3 cellular contexts compared by ENCODE assay signal in the genomic region with DNA sequence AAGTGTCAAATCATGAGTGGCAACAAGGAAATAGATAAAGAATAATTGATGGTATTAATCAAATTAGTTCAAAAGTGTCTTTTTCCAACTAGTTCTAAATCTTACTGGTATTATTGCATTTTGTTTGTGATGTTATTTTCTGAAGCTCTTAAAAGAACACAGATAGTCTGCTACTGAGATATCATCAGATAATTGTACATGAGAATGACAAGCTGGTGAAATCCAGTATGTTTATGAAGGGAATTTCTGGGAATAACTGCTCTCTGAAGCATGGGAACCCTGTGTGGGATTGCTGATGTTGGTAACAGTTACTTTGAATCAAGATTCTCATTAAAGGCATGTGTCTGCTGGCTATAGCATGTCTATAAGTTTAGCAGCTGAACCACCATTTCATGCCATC.
TF ChIP-seq lines count a peak whose summit lies in the region.

No MANE protein-coding gene starts in this region.

TF ChIP-seq in IMR-90, 13 proteins besides CTCF, POLR2A, EP300 and RAD21:
- TF ChIP-seq MAFK (IDR thresholded peaks at IDR 0.05; ENCODE audit: low read depth, low read length) = no peak
- no peak for TF ChIP-seq RCOR1 (IDR thresholded peaks at IDR 0.05; ENCODE audit: insufficient replicate concordance, low read length)
- no peak for TF ChIP-seq MXI1 (IDR thresholded peaks at IDR 0.05; ENCODE audit: borderline replicate concordance, low read depth, low read length)
- no peak for TF ChIP-seq BHLHE40 (IDR thresholded peaks at IDR 0.05; ENCODE audit: low read depth, low read length)
- TF ChIP-seq CHD1 (IDR thresholded peaks at IDR 0.05; ENCODE audit: low read depth, low read length) = no peak
- no peak for TF ChIP-seq RFX5 (IDR thresholded peaks at IDR 0.05; ENCODE audit: low read depth, low read length)
- TF ChIP-seq, protein P1, sequence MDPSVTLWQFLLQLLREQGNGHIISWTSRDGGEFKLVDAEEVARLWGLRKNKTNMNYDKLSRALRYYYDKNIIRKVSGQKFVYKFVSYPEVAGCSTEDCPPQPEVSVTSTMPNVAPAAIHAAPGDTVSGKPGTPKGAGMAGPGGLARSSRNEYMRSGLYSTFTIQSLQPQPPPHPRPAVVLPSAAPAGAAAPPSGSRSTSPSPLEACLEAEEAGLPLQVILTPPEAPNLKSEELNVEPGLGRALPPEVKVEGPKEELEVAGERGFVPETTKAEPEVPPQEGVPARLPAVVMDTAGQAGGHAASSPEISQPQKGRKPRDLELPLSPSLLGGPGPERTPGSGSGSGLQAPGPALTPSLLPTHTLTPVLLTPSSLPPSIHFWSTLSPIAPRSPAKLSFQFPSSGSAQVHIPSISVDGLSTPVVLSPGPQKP (IDR thresholded peaks at IDR 0.05; ENCODE audit: borderline replicate concordance, low read depth, low read length) = no peak
- TF ChIP-seq MAZ (IDR thresholded peaks at IDR 0.05; ENCODE audit: borderline replicate concordance, low read depth, low read length) = no peak
- no peak for TF ChIP-seq FOS (IDR thresholded peaks at IDR 0.05; ENCODE audit: low read depth, low read length)
- TF ChIP-seq CEBPB (IDR thresholded peaks at IDR 0.05; ENCODE audit: low read depth, low read length) = no peak
- no peak for TF ChIP-seq NFE2L2 (IDR thresholded peaks at IDR 0.05; ENCODE audit: low read depth, low read length)
- TF ChIP-seq SMC3 (IDR thresholded peaks at IDR 0.05; ENCODE audit: low read depth, low read length) = no peak
- TF ChIP-seq, protein P2, sequence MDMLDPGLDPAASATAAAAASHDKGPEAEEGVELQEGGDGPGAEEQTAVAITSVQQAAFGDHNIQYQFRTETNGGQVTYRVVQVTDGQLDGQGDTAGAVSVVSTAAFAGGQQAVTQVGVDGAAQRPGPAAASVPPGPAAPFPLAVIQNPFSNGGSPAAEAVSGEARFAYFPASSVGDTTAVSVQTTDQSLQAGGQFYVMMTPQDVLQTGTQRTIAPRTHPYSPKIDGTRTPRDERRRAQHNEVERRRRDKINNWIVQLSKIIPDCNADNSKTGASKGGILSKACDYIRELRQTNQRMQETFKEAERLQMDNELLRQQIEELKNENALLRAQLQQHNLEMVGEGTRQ (IDR thresholded peaks at IDR 0.05; ENCODE audit: low read depth, low read length) = no peak
TF ChIP-seq in IMR-90: peak in this region for 0.

TF ChIP-seq in SK-N-SH treated with all-trans-retinoic acid at 6 μM for 48 hours, 23 proteins besides CTCF, POLR2A, EP300 and RAD21:
- no peak for TF ChIP-seq BACH2 (CRISPR knock-in tag; IDR thresholded peaks at IDR 0.05; ENCODE audit: borderline replicate concordance)
- TF ChIP-seq ZNF565 (CRISPR knock-in tag; conservative IDR thresholded peaks at IDR 0.05; ENCODE audit: low read depth) = no peak
- TF ChIP-seq SNAI2 (CRISPR knock-in tag; IDR thresholded peaks at IDR 0.05) = no peak
- TF ChIP-seq ISL1 (CRISPR knock-in tag; IDR thresholded peaks at IDR 0.05) = peak; percentile 38
- TF ChIP-seq TCF4 (CRISPR knock-in tag; IDR thresholded peaks at IDR 0.05; ENCODE audit: borderline replicate concordance) = 0 out of 2 replicates have a peak, but pooled peaks have one; percentile 15
TF ChIP-seq in SK-N-SH treated with all-trans-retinoic acid at 6 μM for 48 hours: peak in this region for 2.

TF ChIP-seq in HepG2, 621 proteins besides CTCF, POLR2A, EP300 and RAD21:
- TF ChIP-seq ZNF879 (CRISPR knock-in tag; IDR thresholded peaks at IDR 0.05) = no peak
